In genomic region chr16:2874584-2875362, GRCh38 we compare ENCODE assay signal across 1 cellular context.
A peak's percentile ranks its signal among the peaks of the same experiment; 100 is the strongest.
TF ChIP-seq lines count a peak whose summit lies in the region.

No MANE protein-coding gene starts in this region.

TF ChIP-seq in HepG2, 621 proteins besides CTCF, POLR2A, EP300 and RAD21 (continued from another document and continues in another):
- TF ChIP-seq, protein P1, sequence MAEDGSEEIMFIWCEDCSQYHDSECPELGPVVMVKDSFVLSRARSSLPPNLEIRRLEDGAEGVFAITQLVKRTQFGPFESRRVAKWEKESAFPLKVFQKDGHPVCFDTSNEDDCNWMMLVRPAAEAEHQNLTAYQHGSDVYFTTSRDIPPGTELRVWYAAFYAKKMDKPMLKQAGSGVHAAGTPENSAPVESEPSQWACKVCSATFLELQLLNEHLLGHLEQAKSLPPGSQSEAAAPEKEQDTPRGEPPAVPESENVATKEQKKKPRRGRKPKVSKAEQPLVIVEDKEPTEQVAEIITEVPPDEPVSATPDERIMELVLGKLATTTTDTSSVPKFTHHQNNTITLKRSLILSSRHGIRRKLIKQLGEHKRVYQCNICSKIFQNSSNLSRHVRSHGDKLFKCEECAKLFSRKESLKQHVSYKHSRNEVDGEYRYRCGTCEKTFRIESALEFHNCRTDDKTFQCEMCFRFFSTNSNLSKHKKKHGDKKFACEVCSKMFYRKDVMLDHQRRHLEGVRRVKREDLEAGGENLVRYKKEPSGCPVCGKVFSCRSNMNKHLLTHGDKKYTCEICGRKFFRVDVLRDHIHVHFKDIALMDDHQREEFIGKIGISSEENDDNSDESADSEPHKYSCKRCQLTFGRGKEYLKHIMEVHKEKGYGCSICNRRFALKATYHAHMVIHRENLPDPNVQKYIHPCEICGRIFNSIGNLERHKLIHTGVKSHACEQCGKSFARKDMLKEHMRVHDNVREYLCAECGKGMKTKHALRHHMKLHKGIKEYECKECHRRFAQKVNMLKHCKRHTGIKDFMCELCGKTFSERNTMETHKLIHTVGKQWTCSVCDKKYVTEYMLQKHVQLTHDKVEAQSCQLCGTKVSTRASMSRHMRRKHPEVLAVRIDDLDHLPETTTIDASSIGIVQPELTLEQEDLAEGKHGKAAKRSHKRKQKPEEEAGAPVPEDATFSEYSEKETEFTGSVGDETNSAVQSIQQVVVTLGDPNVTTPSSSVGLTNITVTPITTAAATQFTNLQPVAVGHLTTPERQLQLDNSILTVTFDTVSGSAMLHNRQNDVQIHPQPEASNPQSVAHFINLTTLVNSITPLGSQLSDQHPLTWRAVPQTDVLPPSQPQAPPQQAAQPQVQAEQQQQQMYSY (CRISPR knock-in tag; IDR thresholded peaks at IDR 0.05) = no peak
- TF ChIP-seq ZNF205 (CRISPR knock-in tag; IDR thresholded peaks at IDR 0.05) (no peak), ZNF850 (CRISPR knock-in tag; conservative IDR thresholded peaks at IDR 0.05) (no peak), ZNF605 (CRISPR knock-in tag; IDR thresholded peaks at IDR 0.05) (no peak), ZNF83 (CRISPR knock-in tag; IDR thresholded peaks at IDR 0.05; ENCODE audit: borderline replicate concordance) (no peak), CCAR2 (optimal IDR thresholded peaks at IDR 0.05; ENCODE audit: low read depth, low read length) (no peak), ZSCAN31 (CRISPR knock-in tag; IDR thresholded peaks at IDR 0.05; ENCODE audit: low read depth) (no peak), PAX8 (CRISPR knock-in tag; IDR thresholded peaks at IDR 0.05; ENCODE audit: borderline replicate concordance) (no peak), CHCHD3 (CRISPR knock-in tag; IDR thresholded peaks at IDR 0.05) (no peak), ZNF446 (CRISPR knock-in tag; IDR thresholded peaks at IDR 0.05) (no peak), ZNF510 (CRISPR knock-in tag; IDR thresholded peaks at IDR 0.05; ENCODE audit: low read depth) (no peak), ZNF34 (CRISPR knock-in tag; IDR thresholded peaks at IDR 0.05; ENCODE audit: borderline replicate concordance) (0 out of 2 replicates have a peak, but pooled peaks have one; percentile 57), ZNF136 (CRISPR knock-in tag; IDR thresholded peaks at IDR 0.05; ENCODE audit: low read depth) (no peak), ZNF292 (CRISPR knock-in tag; IDR thresholded peaks at IDR 0.05; ENCODE audit: borderline replicate concordance, low read depth) (no peak), SP5 (CRISPR knock-in tag; IDR thresholded peaks at IDR 0.05; ENCODE audit: borderline replicate concordance, low read depth) (no peak), ZNF670 (CRISPR knock-in tag; IDR thresholded peaks at IDR 0.05; ENCODE audit: borderline replicate concordance) (no peak), ZNF761 (CRISPR knock-in tag; conservative IDR thresholded peaks at IDR 0.05) (no peak), PTBP1 (IDR thresholded peaks at IDR 0.05; ENCODE audit: low read depth, low read length, poor library complexity, severe bottlenecking) (no peak), ZNF883 (CRISPR knock-in tag; IDR thresholded peaks at IDR 0.05; ENCODE audit: not compliant biosample characterization) (no peak), MEF2D (CRISPR knock-in tag; IDR thresholded peaks at IDR 0.05) (no peak), ZNF124 (CRISPR knock-in tag; IDR thresholded peaks at IDR 0.05) (no peak), JUNB (CRISPR knock-in tag; IDR thresholded peaks at IDR 0.05; ENCODE audit: borderline replicate concordance) (no peak), ZNF251 (CRISPR knock-in tag; IDR thresholded peaks at IDR 0.05) (no peak), ZBTB49 (CRISPR knock-in tag; IDR thresholded peaks at IDR 0.05; ENCODE audit: borderline replicate concordance) (no peak), KMT2B (CRISPR knock-in tag; IDR thresholded peaks at IDR 0.05) (no peak), ZNF562 (CRISPR knock-in tag; IDR thresholded peaks at IDR 0.05; ENCODE audit: borderline replicate concordance) (no peak), WIZ (CRISPR knock-in tag; IDR thresholded peaks at IDR 0.05) (no peak), ZNF572 (CRISPR knock-in tag; IDR thresholded peaks at IDR 0.05) (no peak), PHF21A (CRISPR knock-in tag; IDR thresholded peaks at IDR 0.05) (peak; percentile 29), ZNF30 (CRISPR knock-in tag; IDR thresholded peaks at IDR 0.05) (no peak), ZNF432 (CRISPR knock-in tag; IDR thresholded peaks at IDR 0.05; ENCODE audit: borderline replicate concordance) (no peak), PRPF4 (IDR thresholded peaks at IDR 0.05; ENCODE audit: low read depth, low read length, poor library complexity, severe bottlenecking) (no peak), ZNF260 (CRISPR knock-in tag; IDR thresholded peaks at IDR 0.05; ENCODE audit: borderline replicate concordance, low read depth) (no peak), SRF (IDR thresholded peaks at IDR 0.05; ENCODE audit: low read depth, low read length) (no peak), FOXK2 (IDR thresholded peaks at IDR 0.05) (no peak), HCFC1 (IDR thresholded peaks at IDR 0.05; ENCODE audit: low read depth, low read length) (no peak), HNF4G (IDR thresholded peaks at IDR 0.05; ENCODE audit: borderline replicate concordance, low read depth, low read length) (no peak), HNF4G (CRISPR knock-in tag; IDR thresholded peaks at IDR 0.05; ENCODE audit: borderline replicate concordance, low read depth) (no peak), ZNF710 (CRISPR knock-in tag; IDR thresholded peaks at IDR 0.05; ENCODE audit: borderline replicate concordance) (no peak), KMT2A (CRISPR knock-in tag; IDR thresholded peaks at IDR 0.05) (peak; percentile 25; the same call in 1 of the 2 replicates), MLXIP (CRISPR knock-in tag; IDR thresholded peaks at IDR 0.05; ENCODE audit: borderline replicate concordance) (no peak), MLLT10 (CRISPR knock-in tag; IDR thresholded peaks at IDR 0.05) (no peak), HMG20A (CRISPR knock-in tag; IDR thresholded peaks at IDR 0.05; ENCODE audit: borderline replicate concordance) (no peak), ZNF530 (CRISPR knock-in tag; IDR thresholded peaks at IDR 0.05; ENCODE audit: low read depth) (no peak), SMC3 (IDR thresholded peaks at IDR 0.05; ENCODE audit: low read length) (peak; percentile 34; the same call in 1 of the 2 replicates)
- TF ChIP-seq, protein P2, sequence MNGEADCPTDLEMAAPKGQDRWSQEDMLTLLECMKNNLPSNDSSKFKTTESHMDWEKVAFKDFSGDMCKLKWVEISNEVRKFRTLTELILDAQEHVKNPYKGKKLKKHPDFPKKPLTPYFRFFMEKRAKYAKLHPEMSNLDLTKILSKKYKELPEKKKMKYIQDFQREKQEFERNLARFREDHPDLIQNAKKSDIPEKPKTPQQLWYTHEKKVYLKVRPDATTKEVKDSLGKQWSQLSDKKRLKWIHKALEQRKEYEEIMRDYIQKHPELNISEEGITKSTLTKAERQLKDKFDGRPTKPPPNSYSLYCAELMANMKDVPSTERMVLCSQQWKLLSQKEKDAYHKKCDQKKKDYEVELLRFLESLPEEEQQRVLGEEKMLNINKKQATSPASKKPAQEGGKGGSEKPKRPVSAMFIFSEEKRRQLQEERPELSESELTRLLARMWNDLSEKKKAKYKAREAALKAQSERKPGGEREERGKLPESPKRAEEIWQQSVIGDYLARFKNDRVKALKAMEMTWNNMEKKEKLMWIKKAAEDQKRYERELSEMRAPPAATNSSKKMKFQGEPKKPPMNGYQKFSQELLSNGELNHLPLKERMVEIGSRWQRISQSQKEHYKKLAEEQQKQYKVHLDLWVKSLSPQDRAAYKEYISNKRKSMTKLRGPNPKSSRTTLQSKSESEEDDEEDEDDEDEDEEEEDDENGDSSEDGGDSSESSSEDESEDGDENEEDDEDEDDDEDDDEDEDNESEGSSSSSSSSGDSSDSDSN (CRISPR knock-in tag; IDR thresholded peaks at IDR 0.05) = peak; percentile 34; the same call in 1 of the 2 replicates
- TF ChIP-seq, protein P3, sequence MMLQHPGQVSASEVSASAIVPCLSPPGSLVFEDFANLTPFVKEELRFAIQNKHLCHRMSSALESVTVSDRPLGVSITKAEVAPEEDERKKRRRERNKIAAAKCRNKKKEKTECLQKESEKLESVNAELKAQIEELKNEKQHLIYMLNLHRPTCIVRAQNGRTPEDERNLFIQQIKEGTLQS (CRISPR knock-in tag; IDR thresholded peaks at IDR 0.05) = no peak
- TF ChIP-seq, protein P4, sequence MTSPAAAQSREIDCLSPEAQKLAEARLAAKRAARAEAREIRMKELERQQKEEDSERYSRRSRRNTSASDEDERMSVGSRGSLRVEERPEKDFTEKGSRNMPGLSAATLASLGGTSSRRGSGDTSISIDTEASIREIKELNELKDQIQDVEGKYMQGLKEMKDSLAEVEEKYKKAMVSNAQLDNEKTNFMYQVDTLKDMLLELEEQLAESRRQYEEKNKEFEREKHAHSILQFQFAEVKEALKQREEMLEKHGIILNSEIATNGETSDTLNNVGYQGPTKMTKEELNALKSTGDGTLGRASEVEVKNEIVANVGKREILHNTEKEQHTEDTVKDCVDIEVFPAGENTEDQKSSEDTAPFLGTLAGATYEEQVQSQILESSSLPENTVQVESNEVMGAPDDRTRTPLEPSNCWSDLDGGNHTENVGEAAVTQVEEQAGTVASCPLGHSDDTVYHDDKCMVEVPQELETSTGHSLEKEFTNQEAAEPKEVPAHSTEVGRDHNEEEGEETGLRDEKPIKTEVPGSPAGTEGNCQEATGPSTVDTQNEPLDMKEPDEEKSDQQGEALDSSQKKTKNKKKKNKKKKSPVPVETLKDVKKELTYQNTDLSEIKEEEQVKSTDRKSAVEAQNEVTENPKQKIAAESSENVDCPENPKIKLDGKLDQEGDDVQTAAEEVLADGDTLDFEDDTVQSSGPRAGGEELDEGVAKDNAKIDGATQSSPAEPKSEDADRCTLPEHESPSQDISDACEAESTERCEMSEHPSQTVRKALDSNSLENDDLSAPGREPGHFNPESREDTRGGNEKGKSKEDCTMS (CRISPR knock-in tag; conservative IDR thresholded peaks at IDR 0.05) = no peak
- TF ChIP-seq, protein P5, sequence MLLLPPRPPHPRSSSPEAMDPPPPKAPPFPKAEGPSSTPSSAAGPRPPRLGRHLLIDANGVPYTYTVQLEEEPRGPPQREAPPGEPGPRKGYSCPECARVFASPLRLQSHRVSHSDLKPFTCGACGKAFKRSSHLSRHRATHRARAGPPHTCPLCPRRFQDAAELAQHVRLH (CRISPR knock-in tag; IDR thresholded peaks at IDR 0.05; ENCODE audit: borderline replicate concordance, low read depth) = peak; percentile 66; the same call in 1 of the 2 replicates
- TF ChIP-seq, protein P6, sequence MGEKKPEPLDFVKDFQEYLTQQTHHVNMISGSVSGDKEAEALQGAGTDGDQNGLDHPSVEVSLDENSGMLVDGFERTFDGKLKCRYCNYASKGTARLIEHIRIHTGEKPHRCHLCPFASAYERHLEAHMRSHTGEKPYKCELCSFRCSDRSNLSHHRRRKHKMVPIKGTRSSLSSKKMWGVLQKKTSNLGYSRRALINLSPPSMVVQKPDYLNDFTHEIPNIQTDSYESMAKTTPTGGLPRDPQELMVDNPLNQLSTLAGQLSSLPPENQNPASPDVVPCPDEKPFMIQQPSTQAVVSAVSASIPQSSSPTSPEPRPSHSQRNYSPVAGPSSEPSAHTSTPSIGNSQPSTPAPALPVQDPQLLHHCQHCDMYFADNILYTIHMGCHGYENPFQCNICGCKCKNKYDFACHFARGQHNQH (CRISPR knock-in tag; IDR thresholded peaks at IDR 0.05) = no peak
